In genomic region chr16:3695610-3696369, GRCh38 we compare ENCODE assay signal across 12 cellular contexts. TPM values are rescaled to one million over a fixed set of nuclear protein-coding genes. Genes with fewer than 3 reads are reported as not detected.
DNase-seq lines count a peak whose midpoint lies in the region; ATAC-seq and TF ChIP-seq lines count a peak whose summit lies in the region.
"Had no signal": no experiment of that assay in that cellular context is flagged by ENCODE, and none has a peak within 500 bp of the region (broad histone marks: within the 10 kb centered on the region; RNA-seq: fewer than 3 reads in every experiment).

No MANE protein-coding gene starts in this region.

- H3K27me3 Mint-ChIP-seq in natural killer cell treated with Interleukin-12 subunit alpha and Interleukin-12 subunit beta and Interleukin-15 and Interleukin-18, amount 100 ng/mL, for 72 hours, result no peaks in the 10 kb centered on the region
- H3K27me3 Mint-ChIP-seq in natural killer cell (ENCODE audit: low read depth in 2 of 2) (no peaks in the 10 kb centered on the region), T-helper 17 cell (no peaks in the 10 kb centered on the region), type B pancreatic cell (no peaks in the 10 kb centered on the region)
- H3K27me3 Mint-ChIP-seq in effector memory CD8-positive, alpha-beta T cell, result no peaks in the 10 kb centered on the region

- no peaks in the 10 kb centered on the region for H3K9me3 Mint-ChIP-seq in natural killer cell treated with Interleukin-12 subunit alpha and Interleukin-12 subunit beta and Interleukin-15 and Interleukin-18, amount 100 ng/mL, for 72 hours
- H3K9me3 Mint-ChIP-seq in natural killer cell (no peaks in the 10 kb centered on the region), type B pancreatic cell (no peaks in the 10 kb centered on the region)
- H3K9me3 Mint-ChIP-seq in effector memory CD8-positive, alpha-beta T cell, result no peaks in the 10 kb centered on the region

- intact Hi-C loops in natural killer cell (cut with micrococcal nuclease), result no loop called here

- H3K9me3 ChIP-seq in T-helper 17 cell (ENCODE audit: control insufficient read depth, low read length, poor library complexity, severe bottlenecking), result no peaks in the 10 kb centered on the region

- no peak overlapping the region for H3K27ac Mint-ChIP-seq in natural killer cell treated with Interleukin-12 subunit alpha and Interleukin-12 subunit beta and Interleukin-15 and Interleukin-18, amount 100 ng/mL, for 72 hours
- H3K27ac Mint-ChIP-seq in natural killer cell (no peak overlapping the region), T-helper 17 cell (peak overlapping the region; percentile 9), type B pancreatic cell (peak overlapping the region; percentile 91)
- H3K27ac Mint-ChIP-seq in effector memory CD8-positive, alpha-beta T cell, result no peak overlapping the region

- H3K4me1 Mint-ChIP-seq in natural killer cell treated with Interleukin-12 subunit alpha and Interleukin-12 subunit beta and Interleukin-15 and Interleukin-18, amount 100 ng/mL, for 72 hours (ENCODE audit: low read depth in 2 of 2), result peaks cover 1 to 2% of the 10 kb centered on the region in 2 donors
- H3K4me1 Mint-ChIP-seq in natural killer cell (peaks cover 2 to 6% of the 10 kb centered on the region in 2 donors), T-helper 17 cell (peaks cover 9% of the 10 kb centered on the region), type B pancreatic cell (ENCODE audit: unreplicated experiment) (peaks cover 19% of the 10 kb centered on the region)
- H3K4me1 Mint-ChIP-seq in effector memory CD8-positive, alpha-beta T cell (ENCODE audit: low read depth in 2 of 2), result peaks cover 1 to 5% of the 10 kb centered on the region in 2 donors

- H3K36me3 Mint-ChIP-seq in natural killer cell treated with Interleukin-12 subunit alpha and Interleukin-12 subunit beta and Interleukin-15 and Interleukin-18, amount 100 ng/mL, for 72 hours, result no peaks in the 10 kb centered on the region
- H3K36me3 Mint-ChIP-seq in natural killer cell (no peaks in the 10 kb centered on the region), T-helper 17 cell (ENCODE audit: low read depth) (no peaks in the 10 kb centered on the region), type B pancreatic cell (peaks cover under 1% of the 10 kb centered on the region)
- H3K36me3 Mint-ChIP-seq in effector memory CD8-positive, alpha-beta T cell (ENCODE audit: insufficient read depth), result peaks cover 7% of the 10 kb centered on the region

- TF ChIP-seq CTCF in natural killer cell (IDR thresholded peaks at IDR 0.05), result no peak
- TF ChIP-seq CTCF in type B pancreatic cell (conservative IDR thresholded peaks at IDR 0.05), result no peak

- ATAC-seq in natural killer cell treated with Interleukin-12 subunit alpha and Interleukin-12 subunit beta and Interleukin-15 and Interleukin-18, amount 100 ng/mL, for 72 hours, result no peak
- ATAC-seq in natural killer cell (no peak), T-helper 17 cell (no peak), GM21619 (IDR thresholded peaks at IDR 0.05; ENCODE audit: unreplicated experiment) (no peak)
- ATAC-seq in effector memory CD8-positive, alpha-beta T cell (replicated peaks), result no peak

- H3K4me3 Mint-ChIP-seq in natural killer cell treated with Interleukin-12 subunit alpha and Interleukin-12 subunit beta and Interleukin-15 and Interleukin-18, amount 100 ng/mL, for 72 hours, result no peak overlapping the region
- H3K4me3 Mint-ChIP-seq in natural killer cell, result no peak overlapping the region
- no peak overlapping the region for H3K4me3 Mint-ChIP-seq in T-helper 17 cell
- peak overlapping the region; percentile 70 for H3K4me3 Mint-ChIP-seq in type B pancreatic cell
- H3K4me3 Mint-ChIP-seq in effector memory CD8-positive, alpha-beta T cell, result no peak overlapping the region

- DNase-seq in natural killer cell treated with Interleukin-12 subunit alpha and Interleukin-12 subunit beta and Interleukin-15 and Interleukin-18, amount 100 ng/mL, for 72 hours (ENCODE audit: low spot score), result peak; percentile 29
- DNase-seq in natural killer cell (no peak), T-helper 17 cell (no peak), left kidney (ENCODE audit: low read depth, low spot score) (peak; percentile 39), type B pancreatic cell (ENCODE audit: extremely low spot score, unreplicated experiment) (no peak), T-helper 2 cell (no peak)
- DNase-seq in effector memory CD8-positive, alpha-beta T cell, result no peak
- DNase-seq: activated CD4-positive, CD25-positive, alpha-beta regulatory T cell treated with anti-CD3 and anti-CD28 coated beads, Interleukin-2, amount 50 U/mL, for 72 hours; effector CD4-positive, alpha-beta T cell; NCI-H1417 treated with DMSO at 0.1 percent for 48 hours; NCI-H82 had no signal

RNA-seq across cellular contexts. Expression of gene TRAP1, which starts 21.5 kb away (rescaled TPM):
- 100 to 1,000 TPM; 105 to 257 TPM for total RNA-seq in natural killer cell treated with Interleukin-12 subunit alpha and Interleukin-12 subunit beta and Interleukin-15 and Interleukin-18, amount 100 ng/mL, for 72 hours
- 10 to 100 TPM; 33.7 to 56.7 (median 54.6) TPM for total RNA-seq in natural killer cell
- 10 to 100 TPM; 77.2 to 80.4 TPM for total RNA-seq in T-helper 17 cell
- total RNA-seq in type B pancreatic cell (ENCODE audit: low replicate concordance), result 132 and 138 TPM in 2 replicates

RNA-seq across cellular contexts. Expression of gene DNASE1, which starts 41.3 kb away (rescaled TPM):
- 10 to 100 TPM; 19.1 to 25.5 TPM for total RNA-seq in natural killer cell treated with Interleukin-12 subunit alpha and Interleukin-12 subunit beta and Interleukin-15 and Interleukin-18, amount 100 ng/mL, for 72 hours
- total RNA-seq in natural killer cell, result 10 to 100 TPM; 29.9 to 47.8 (median 34.9) TPM
- 10 to 100 TPM; 19.6 to 21.5 TPM for total RNA-seq in T-helper 17 cell
- total RNA-seq in type B pancreatic cell (ENCODE audit: low replicate concordance), result 35.7 and 44.8 TPM in 2 replicates

Comparison
In these comparisons a context has a peak if more than half of its experiments do, and no peak if none do; other contexts are left out.
1. DNase-seq: peak in natural killer cell treated with Interleukin-12 subunit alpha and Interleukin-12 subunit beta and Interleukin-15 and Interleukin-18, amount 100 ng/mL, for 72 hours (single experiment) and left kidney (single experiment); none in natural killer cell (single experiment), T-helper 17 cell (0 of 3), type B pancreatic cell (single experiment), T-helper 2 cell (0 of 5) and effector memory CD8-positive, alpha-beta T cell (0 of 3).
2. H3K27ac Mint-ChIP-seq: peak in T-helper 17 cell (single experiment) and type B pancreatic cell (single experiment); none in natural killer cell treated with Interleukin-12 subunit alpha and Interleukin-12 subunit beta and Interleukin-15 and Interleukin-18, amount 100 ng/mL, for 72 hours (0 of 2), natural killer cell (0 of 2) and effector memory CD8-positive, alpha-beta T cell (0 of 2).